ENCODE assay signal across 25 cellular contexts in genomic region chr7:145481985-145482384, GRCh38.
"Had no signal": no experiment of that assay in that cellular context is flagged by ENCODE, and none has a peak within 500 bp of the region (broad histone marks: within the 10 kb centered on the region; RNA-seq: fewer than 3 reads in every experiment).

No MANE protein-coding gene starts in this region.

- H3K4me1 ChIP-seq: SJSA1 had no signal

- H3K27me3 ChIP-seq: SJSA1 had no signal

- DNase-seq: Karpas-422, MM.1S, NCI-H1048, NCI-H1105 treated with DMSO at 0.1 percent for 48 hours, NCI-H1694, NCI-H187, NCI-H1930, NCI-H2107, NCI-H2171, NCI-H226, NCI-H446 treated with DMSO at 0.1 percent for 48 hours, NCI-H510A, NCI-H524, NCI-H526, NCI-H82, PC-9, SIG-M5, SK-N-SH, SW 1271, T-helper 1 cell had no signal

- ATAC-seq: Panc1, Right ventricle myocardium inferior had no signal

- H2AFZ ChIP-seq: PC-9 had no signal

- H3K27ac ChIP-seq: PC-9, RWPE1, SJSA1 had no signal

- H3K9ac ChIP-seq: SK-N-SH had no signal

- H3K4me2 ChIP-seq: PC-9, SK-N-SH had no signal

- H3K4me3 ChIP-seq: PC-9, SJSA1 had no signal

- FAIRE-seq: RCC 7860 had no signal

- H3K36me3 ChIP-seq: SJSA1 had no signal
